In the genomic region with DNA sequence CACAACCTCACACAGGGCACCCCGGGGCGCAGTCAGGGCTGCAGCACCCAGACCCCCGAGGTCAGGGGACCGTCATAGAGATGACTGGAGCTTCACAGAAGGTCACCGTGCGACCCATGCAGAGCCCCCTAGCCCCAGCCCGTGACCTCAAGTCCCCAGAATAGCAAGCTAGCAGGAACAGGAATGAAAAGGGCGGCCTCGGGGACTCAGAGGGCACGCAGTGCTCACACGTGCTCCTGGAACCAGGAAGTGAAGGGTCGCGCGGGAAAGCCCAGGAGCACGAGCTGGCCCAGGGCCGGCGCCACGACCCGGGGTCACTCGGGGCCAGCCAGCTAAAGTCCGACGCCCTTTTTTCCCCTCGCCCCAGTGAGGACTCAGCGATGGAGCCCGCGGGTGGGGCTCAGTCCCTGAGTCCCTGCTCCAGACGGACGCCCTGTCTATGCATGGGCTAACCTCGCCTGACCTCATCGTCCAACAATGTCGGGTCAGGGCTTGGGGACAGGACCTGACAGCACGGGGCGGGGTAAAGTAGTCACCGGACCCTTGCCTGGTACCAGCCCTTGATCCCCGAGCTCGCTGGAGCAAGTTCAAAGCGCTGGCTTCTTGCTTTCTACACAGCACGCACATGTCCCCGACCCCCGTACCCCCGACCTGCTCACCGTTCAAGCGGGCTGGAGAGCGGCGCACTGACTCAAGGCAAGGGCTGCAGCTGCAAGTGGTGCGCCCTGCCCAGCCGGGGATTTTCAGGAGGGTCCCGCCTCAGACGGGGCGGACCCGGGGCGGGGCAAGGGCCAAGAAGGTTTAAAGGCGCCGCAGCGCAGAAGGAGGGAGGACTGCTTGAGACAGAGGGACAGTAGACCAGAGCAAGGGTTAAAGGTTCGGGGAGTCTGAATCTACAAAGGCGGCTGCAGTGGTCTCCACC, we compare ENCODE assay signal across 8 cellular contexts. TPM values are rescaled to one million over a fixed set of nuclear protein-coding genes. Genes with fewer than 3 reads are reported as not detected.
DNase-seq lines count a peak whose midpoint lies in the region; ATAC-seq and TF ChIP-seq lines count a peak whose summit lies in the region.

A gene (minus strand): TSS at position 717 of the 922 bp plus-strand sequence. CDS start 4,998 bp downstream, outside the sequence.

- no peaks in the 10 kb centered on the region for H3K9me3 ChIP-seq in cardiac muscle cell (ENCODE audit: low read depth)
- no peaks in the 10 kb centered on the region for H3K9me3 ChIP-seq in upper lobe of left lung

- H3K36me3 ChIP-seq in KMS-11 (ENCODE audit: insufficient read depth) (peaks cover 8% of the 10 kb centered on the region; the same call in 1 of the 2 replicates), cardiac muscle cell (no peaks in the 10 kb centered on the region), upper lobe of left lung (peaks cover 3 to 17% (median 5%) of the 10 kb centered on the region in 4 donors)

- H3K4me1 ChIP-seq in KMS-11 (ENCODE audit: low read depth, poor library complexity, severe bottlenecking), result peaks cover 47% of the 10 kb centered on the region
- peaks cover 9% of the 10 kb centered on the region for H3K4me1 ChIP-seq in cardiac muscle cell (ENCODE audit: low read depth)
- H3K4me1 ChIP-seq in upper lobe of left lung, result peaks cover 37 to 49% (median 43%) of the 10 kb centered on the region in 4 donors

- no peak; the same call in 1 of the 2 replicates for TF ChIP-seq CTCF in KMS-11 (conservative IDR thresholded peaks at IDR 0.05; ENCODE audit: low read depth, low read length)
- TF ChIP-seq CTCF in cardiac muscle cell (IDR thresholded peaks at IDR 0.05; ENCODE audit: low read depth, low read length), result peak; percentile 20
- TF ChIP-seq CTCF in upper lobe of left lung (IDR thresholded peaks at IDR 0.05), result peak in 4 of 6 experiments; percentile 7 to 35 (median 12)

- H3K27me3 ChIP-seq in KMS-11 (ENCODE audit: insufficient read depth, low read depth) (no peaks in the 10 kb centered on the region), cardiac muscle cell (peaks cover 5% of the 10 kb centered on the region), upper lobe of left lung (no peaks in the 10 kb centered on the region)

- DNase-seq in EL (peak; percentile 93), SW480 (ENCODE audit: low spot score) (peak; percentile 82), cardiac muscle cell (ENCODE audit: low read depth in 1 of 2, low spot score in 1 of 2) (peak; percentile 79 to 96), posterior vena cava (ENCODE audit: low spot score) (peak; percentile 98), upper lobe of left lung (peak; percentile 94 to 98)
- DNase-seq in activated naive CD8-positive, alpha-beta T cell treated with anti-CD3 and anti-CD28 coated beads, Interleukin-2, amount 50 U/mL, for 24 hours, result peak; percentile 93

- TF ChIP-seq EP300 in upper lobe of left lung (IDR thresholded peaks at IDR 0.05), result peak in 3 of 4 donors; percentile 2 to 12 (median 2)

- H3K9ac ChIP-seq in KMS-11, result peak within 1 kb of the TSS; percentile 98

- H2AFZ ChIP-seq in KMS-11 (ENCODE audit: low read depth), result peak within 1 kb of the TSS; percentile 71

- H3K9me3 Mint-ChIP-seq in activated naive CD8-positive, alpha-beta T cell treated with anti-CD3 and anti-CD28 coated beads, Interleukin-2, amount 50 U/mL, for 24 hours, result no peaks in the 10 kb centered on the region

- TF ChIP-seq POLR2A in upper lobe of left lung (IDR thresholded peaks at IDR 0.05), result peak; percentile 51 to 99 (median 98)

- ATAC-seq in GM21786 (IDR thresholded peaks at IDR 0.05; ENCODE audit: unreplicated experiment) (peak; percentile 48), upper lobe of left lung (ENCODE audit: low FRiP score in 2 of 2) (peak; percentile 82 to 87)
- ATAC-seq in activated naive CD8-positive, alpha-beta T cell treated with anti-CD3 and anti-CD28 coated beads, Interleukin-2, amount 50 U/mL, for 24 hours, result peak; percentile 70

- H3K27ac Mint-ChIP-seq in activated naive CD8-positive, alpha-beta T cell treated with anti-CD3 and anti-CD28 coated beads, Interleukin-2, amount 50 U/mL, for 24 hours, result peak within 1 kb of the TSS; percentile 99

- peak within 1 kb of the TSS; percentile 90 for H3K4me3 ChIP-seq in KMS-11 (IDR thresholded peaks at IDR 0.05; ENCODE audit: insufficient read depth, low read depth, low read length)
- peak within 1 kb of the TSS; percentile 21 for H3K4me3 ChIP-seq in cardiac muscle cell
- H3K4me3 ChIP-seq in upper lobe of left lung, result peak within 1 kb of the TSS; percentile 75 to 99 (median 82)

- intact Hi-C loops in posterior vena cava (cut with DNase I), result no loop called here

- peaks cover 53% of the 10 kb centered on the region for H3K79me2 ChIP-seq in KMS-11 (ENCODE audit: insufficient read depth, low read depth)

- 0 to 2% methylated on average over 23 to 41 of the region's 57 CpGs for WGBS in upper lobe of left lung, 2 donors

- H3K4me2 ChIP-seq in KMS-11, result peak within 1 kb of the TSS; percentile 92

- H3K27ac ChIP-seq in KMS-11 (peak within 1 kb of the TSS; percentile 78), cardiac muscle cell (no peak within 1 kb of the TSS), upper lobe of left lung (peak within 1 kb of the TSS; percentile 97 to 99 (median 97))

- H3K27me3 Mint-ChIP-seq in activated naive CD8-positive, alpha-beta T cell treated with anti-CD3 and anti-CD28 coated beads, Interleukin-2, amount 50 U/mL, for 24 hours, result peaks cover 2% of the 10 kb centered on the region

- H4K20me1 ChIP-seq in KMS-11 (ENCODE audit: insufficient read depth), result peaks cover 39% of the 10 kb centered on the region

- peak within 1 kb of the TSS; percentile 98 for H3K4me3 Mint-ChIP-seq in activated naive CD8-positive, alpha-beta T cell treated with anti-CD3 and anti-CD28 coated beads, Interleukin-2, amount 50 U/mL, for 24 hours

- peaks cover 33% of the 10 kb centered on the region for H3K36me3 Mint-ChIP-seq in activated naive CD8-positive, alpha-beta T cell treated with anti-CD3 and anti-CD28 coated beads, Interleukin-2, amount 50 U/mL, for 24 hours (ENCODE audit: low read depth)

- H3K4me1 Mint-ChIP-seq in activated naive CD8-positive, alpha-beta T cell treated with anti-CD3 and anti-CD28 coated beads, Interleukin-2, amount 50 U/mL, for 24 hours, result peaks cover 48% of the 10 kb centered on the region

RNA-seq across cellular contexts. Expression of the gene that starts here (rescaled TPM):
- 3.8 and 14.4 TPM in 2 replicates for total RNA-seq in cardiac muscle cell
- 17.9 and 18.5 TPM in 2 replicates for polyA plus RNA-seq in cardiac muscle cell
- 100 to 1,000 TPM; 237 to 244 TPM for total RNA-seq in posterior vena cava
- 1,000 to 10,000 TPM in 1 of 6 donors, 100 to 1,000 TPM in 5; 167 to 1,014 (median 605) TPM for total RNA-seq in upper lobe of left lung

Comparison
In these comparisons a context has a peak if more than half of its experiments do, and no peak if none do; other contexts are left out.
1. RNA of the gene that starts here (total RNA-seq): 167 to 1,014 TPM in upper lobe of left lung and 237 to 244 TPM in posterior vena cava; 3.8 to 14.4 TPM in cardiac muscle cell; every median in the first group is over 10 times any median in the second.
2. H3K4me3 ChIP-seq: peak in every context shown above with its lines; median percentile 90 in KMS-11; 82 in upper lobe of left lung; 21 in cardiac muscle cell.
3. Peak in every context shown above with its lines, with median percentiles within 50 percentile points of each other: DNase-seq and ATAC-seq.